ENCODE assay signal across 12 cellular contexts in the genomic region with DNA sequence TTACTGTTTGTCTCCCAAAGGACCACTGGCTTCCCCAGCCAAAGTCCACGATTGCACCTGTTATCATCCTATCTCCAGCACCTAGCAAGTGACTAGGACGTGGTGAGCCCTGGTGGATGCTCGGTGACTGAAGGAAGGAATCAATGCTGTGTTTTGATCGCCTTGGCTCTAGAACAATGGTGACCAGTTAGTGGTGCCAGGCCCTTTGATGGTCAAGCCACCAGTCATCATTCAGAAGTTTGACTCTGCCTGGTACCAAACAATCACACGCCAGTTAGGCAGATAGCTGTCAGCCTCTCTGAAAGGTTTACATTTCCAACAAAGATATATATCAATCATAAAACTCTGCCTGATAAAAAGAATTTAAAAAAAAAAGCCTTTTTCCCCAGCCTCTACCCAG.
"Had no signal": no experiment of that assay in that cellular context is flagged by ENCODE, and none has a peak within 500 bp of the region (broad histone marks: within the 10 kb centered on the region; RNA-seq: fewer than 3 reads in every experiment).

No MANE protein-coding gene starts in this region.

- H3K36me3 ChIP-seq: esophagus squamous epithelium, gastroesophageal sphincter, right lobe of liver had no signal

- ATAC-seq: effector memory CD8-positive, alpha-beta T cell; gastroesophageal sphincter; left lobe of liver; natural killer cell; right lobe of liver; stimulated activated effector memory CD8-positive, alpha-beta T cell treated with anti-CD3 and anti-CD28 coated beads, Interleukin-12 subunit alpha, Interleukin-12 subunit beta, amount 100 ng/mL, for 72 hours had no signal

- H3K4me1 ChIP-seq: gastroesophageal sphincter, right lobe of liver had no signal

- DNase-seq: effector memory CD8-positive, alpha-beta T cell; esophagus squamous epithelium; kidney glomerular epithelial cell; mammary epithelial cell; natural killer cell; right lobe of liver; stimulated activated CD4-positive, alpha-beta T cell treated with anti-CD3 and anti-CD28 coated beads, Interleukin-4, amount 100 ng/mL, for 1 hour; stimulated activated CD8-positive, alpha-beta memory T cell treated with anti-CD3 and anti-CD28 coated beads, Interleukin-4, amount 100 ng/mL, for 48 hours had no signal

- H3K4me3 ChIP-seq: esophagus squamous epithelium, gastroesophageal sphincter, hepatocyte, right lobe of liver had no signal

- H3K79me2 ChIP-seq: hepatocyte had no signal

- H3K4me2 ChIP-seq: hepatocyte had no signal

- H3K27ac ChIP-seq: esophagus squamous epithelium, gastroesophageal sphincter, hepatocyte, right lobe of liver had no signal

- H3K9me3 ChIP-seq: esophagus squamous epithelium, gastroesophageal sphincter, right lobe of liver had no signal

- H2AFZ ChIP-seq: hepatocyte had no signal
